Comparison of ENCODE assay signal across 1 cellular context in the genomic region with DNA sequence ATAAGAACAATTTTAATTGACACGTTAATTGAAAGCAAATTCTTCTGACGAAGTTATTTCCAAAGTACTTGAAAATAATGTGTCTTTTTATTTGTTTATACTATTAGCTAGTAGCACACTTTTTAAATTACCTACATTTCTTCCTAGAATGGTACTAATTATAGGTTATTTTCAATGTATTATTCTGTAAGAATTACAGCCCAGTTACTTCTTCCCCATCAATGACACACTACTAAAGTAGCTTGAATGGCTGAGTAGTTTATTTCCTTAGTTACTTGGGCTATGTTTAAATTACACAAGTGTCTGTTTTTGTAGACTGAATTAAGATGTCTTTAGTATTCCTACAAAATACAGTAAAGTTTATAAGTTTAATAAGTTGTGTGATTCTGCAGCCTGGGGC.
TF ChIP-seq lines count a peak whose summit lies in the region.

No MANE protein-coding gene starts in this region.

TF ChIP-seq in IMR-90, 13 proteins besides CTCF, POLR2A, EP300 and RAD21:
- TF ChIP-seq RCOR1 (IDR thresholded peaks at IDR 0.05; ENCODE audit: insufficient replicate concordance, low read length) (no peak), MAZ (IDR thresholded peaks at IDR 0.05; ENCODE audit: borderline replicate concordance, low read depth, low read length) (no peak), USF2 (IDR thresholded peaks at IDR 0.05; ENCODE audit: low read depth, low read length) (no peak), SMC3 (IDR thresholded peaks at IDR 0.05; ENCODE audit: low read depth, low read length) (no peak), MXI1 (IDR thresholded peaks at IDR 0.05; ENCODE audit: borderline replicate concordance, low read depth, low read length) (no peak)
- TF ChIP-seq, protein P1, sequence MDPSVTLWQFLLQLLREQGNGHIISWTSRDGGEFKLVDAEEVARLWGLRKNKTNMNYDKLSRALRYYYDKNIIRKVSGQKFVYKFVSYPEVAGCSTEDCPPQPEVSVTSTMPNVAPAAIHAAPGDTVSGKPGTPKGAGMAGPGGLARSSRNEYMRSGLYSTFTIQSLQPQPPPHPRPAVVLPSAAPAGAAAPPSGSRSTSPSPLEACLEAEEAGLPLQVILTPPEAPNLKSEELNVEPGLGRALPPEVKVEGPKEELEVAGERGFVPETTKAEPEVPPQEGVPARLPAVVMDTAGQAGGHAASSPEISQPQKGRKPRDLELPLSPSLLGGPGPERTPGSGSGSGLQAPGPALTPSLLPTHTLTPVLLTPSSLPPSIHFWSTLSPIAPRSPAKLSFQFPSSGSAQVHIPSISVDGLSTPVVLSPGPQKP (IDR thresholded peaks at IDR 0.05; ENCODE audit: borderline replicate concordance, low read depth, low read length), result no peak
